Comparison of ENCODE assay signal across 37 cellular contexts in the genomic region with DNA sequence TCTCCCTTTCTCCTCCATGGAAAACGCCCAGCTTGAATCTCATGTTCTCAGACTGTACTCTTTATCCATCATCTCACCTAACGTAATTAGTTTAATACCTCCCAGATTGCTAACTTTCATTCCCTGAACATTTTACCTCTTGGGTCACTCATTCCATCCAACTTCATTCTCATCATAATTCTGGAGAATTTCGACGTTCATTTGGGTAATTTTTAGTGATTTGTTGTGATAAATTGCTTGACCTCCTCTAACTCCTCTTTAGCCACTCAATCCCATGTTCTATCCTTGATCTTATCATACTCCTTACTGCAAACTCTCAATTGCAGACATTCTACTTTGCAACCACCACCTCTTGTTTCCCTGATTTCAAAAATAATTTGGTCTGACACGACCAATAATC. TPM values are rescaled to one million over a fixed set of nuclear protein-coding genes. Genes with fewer than 3 reads are reported as not detected.
"Had no signal": no experiment of that assay in that cellular context is flagged by ENCODE, and none has a peak within 500 bp of the region (broad histone marks: within the 10 kb centered on the region; RNA-seq: fewer than 3 reads in every experiment).

No MANE protein-coding gene starts in this region.

- H3K27ac ChIP-seq: KMS-11 had no signal

- H3K9ac ChIP-seq: KMS-11 had no signal

- H3K4me3 ChIP-seq: MG63 had no signal

- H3K27me3 ChIP-seq: MG63 had no signal

- H3K4me2 ChIP-seq: KMS-11 had no signal

- H3K36me3 ChIP-seq: MG63 had no signal

- DNase-seq: Karpas-422, Kasumi-1, KG1, MG63, MM.1S, MV-4-11, NCI-H1048, NCI-H1092, NCI-H1092 treated with DMSO at 0.1 percent for 48 hours, NCI-H1105, NCI-H1105 treated with DMSO at 0.1 percent for 48 hours, NCI-H1417, NCI-H1417 treated with DMSO at 0.1 percent for 48 hours, NCI-H1436, NCI-H1436 treated with DMSO at 0.1 percent for 48 hours, NCI-H146, NCI-H1694, NCI-H1694 treated with DMSO at 0.1 percent for 48 hours, NCI-H187, NCI-H187 treated with DMSO at 0.1 percent for 48 hours, NCI-H1930, NCI-H2029, NCI-H2029 treated with DMSO at 0.1 percent for 48 hours, NCI-H2081, NCI-H2081 treated with DMSO at 0.1 percent for 48 hours, NCI-H2107, NCI-H2171, NCI-H2171 treated with DMSO at 0.1 percent for 48 hours, NCI-H2227 treated with DMSO at 0.1 percent for 48 hours, NCI-H226, NCI-H345, NCI-H446, NCI-H446 treated with DMSO at 0.1 percent for 48 hours had no signal

- H3K9me3 ChIP-seq: MG63 had no signal

RNA-seq across cellular contexts. Expression of a gene that starts 28.4 kb away (rescaled TPM):
- total RNA-seq: LHCN-M2, M059J, MCF 10A had no signal
